In genomic region chr12:40614923-40615322, GRCh38 we compare ENCODE assay signal across 17 cellular contexts.
DNase-seq lines count a peak whose midpoint lies in the region; ATAC-seq lines count a peak whose summit lies in the region.
"Had no signal": no experiment of that assay in that cellular context is flagged by ENCODE, and none has a peak within 500 bp of the region (broad histone marks: within the 10 kb centered on the region; RNA-seq: fewer than 3 reads in every experiment).

No MANE protein-coding gene starts in this region.

- peak in 1 of 2 donors; percentile 20 for ATAC-seq in activated T-cell treated with anti-CD3 and anti-CD28 coated beads, Interleukin-2, amount 50 U/mL, for 72 hours (replicated peaks in 1 of 2)
- ATAC-seq in HG02678 (IDR thresholded peaks at IDR 0.05; ENCODE audit: unreplicated experiment) (peak; percentile 60), HG03521 (IDR thresholded peaks at IDR 0.05; ENCODE audit: unreplicated experiment) (peak; percentile 52), HG03139 (IDR thresholded peaks at IDR 0.05; ENCODE audit: unreplicated experiment) (no peak)
- peak; percentile 85 to 89 for ATAC-seq in stimulated activated naive B cell treated with anti-CD40 and anti-IgM and Interleukin-4, amounts not matched to agents 10 μg/mL and 1 μg/mL and 100 μg/mL, for 72 hours (replicated peaks)
- ATAC-seq in effector memory CD8-positive, alpha-beta T cell (replicated peaks): no peak
- ATAC-seq: A549 had no signal

- peaks cover 0 to 4% of the 10 kb centered on the region in 2 donors for H3K36me3 Mint-ChIP-seq in activated T-cell treated with anti-CD3 and anti-CD28 coated beads, Interleukin-2, amount 50 U/mL, for 72 hours (ENCODE audit: insufficient read depth in 2 of 2)
- H3K36me3 Mint-ChIP-seq in activated T-cell treated with anti-CD3 and anti-CD28 coated beads, Interleukin-2, amount 50 U/mL, for 24 hours (ENCODE audit: low read depth): no peaks in the 10 kb centered on the region
- no peaks in the 10 kb centered on the region for H3K36me3 Mint-ChIP-seq in stimulated activated naive B cell treated with anti-CD40 and anti-IgM and Interleukin-4, amounts not matched to agents 10 μg/mL and 1 μg/mL and 100 μg/mL, for 72 hours
- H3K36me3 Mint-ChIP-seq in effector memory CD8-positive, alpha-beta T cell (ENCODE audit: insufficient read depth): no peaks in the 10 kb centered on the region
- H3K36me3 Mint-ChIP-seq: brain had no signal

- no peaks in the 10 kb centered on the region for H3K27me3 Mint-ChIP-seq in activated T-cell treated with anti-CD3 and anti-CD28 coated beads, Interleukin-2, amount 50 U/mL, for 72 hours (ENCODE audit: low read depth)
- no peaks in the 10 kb centered on the region for H3K27me3 Mint-ChIP-seq in activated T-cell treated with anti-CD3 and anti-CD28 coated beads, Interleukin-2, amount 50 U/mL, for 24 hours
- peaks cover 0 to 4% of the 10 kb centered on the region in 2 donors for H3K27me3 Mint-ChIP-seq in stimulated activated naive B cell treated with anti-CD40 and anti-IgM and Interleukin-4, amounts not matched to agents 10 μg/mL and 1 μg/mL and 100 μg/mL, for 72 hours
- no peaks in the 10 kb centered on the region for H3K27me3 Mint-ChIP-seq in effector memory CD8-positive, alpha-beta T cell

- DNase-seq in activated T-cell treated with anti-CD3 and anti-CD28 coated beads, Interleukin-2, amount 50 U/mL, for 72 hours: peak; percentile 4 to 6
- DNase-seq in activated T-cell treated with anti-CD3 and anti-CD28 coated beads, Interleukin-2, amount 50 U/mL, for 24 hours: no peak
- DNase-seq in stimulated activated naive B cell treated with anti-CD40 and anti-IgM and Interleukin-4, amounts not matched to agents 10 μg/mL and 1 μg/mL and 100 μg/mL, for 72 hours: peak; percentile 21
- no peak for DNase-seq in activated CD8-positive, alpha-beta memory T cell treated with anti-CD3 and anti-CD28 coated beads for 24 hours
- DNase-seq in effector memory CD8-positive, alpha-beta T cell: no peak
- DNase-seq: activated gamma-delta T cell treated with Interleukin-2 at 50 U/mL for 16 hours; COR-L47; endodermal cell; GDM1; MM.1S; stimulated activated CD4-positive, alpha-beta T cell treated with anti-CD3 and anti-CD28 coated beads, Interleukin-1b, Interleukin-23, amount 100 ng/mL, for 48 hours had no signal

- H3K4me3 Mint-ChIP-seq in activated T-cell treated with anti-CD3 and anti-CD28 coated beads, Interleukin-2, amount 50 U/mL, for 72 hours: no peak overlapping the region
- H3K4me3 Mint-ChIP-seq in activated T-cell treated with anti-CD3 and anti-CD28 coated beads, Interleukin-2, amount 50 U/mL, for 24 hours: no peak overlapping the region
- H3K4me3 Mint-ChIP-seq in stimulated activated naive B cell treated with anti-CD40 and anti-IgM and Interleukin-4, amounts not matched to agents 10 μg/mL and 1 μg/mL and 100 μg/mL, for 72 hours: no peak overlapping the region
- H3K4me3 Mint-ChIP-seq in effector memory CD8-positive, alpha-beta T cell: no peak overlapping the region
- H3K4me3 Mint-ChIP-seq: brain, endodermal cell had no signal

- no peak overlapping the region for H3K27ac Mint-ChIP-seq in activated T-cell treated with anti-CD3 and anti-CD28 coated beads, Interleukin-2, amount 50 U/mL, for 72 hours
- H3K27ac Mint-ChIP-seq in activated T-cell treated with anti-CD3 and anti-CD28 coated beads, Interleukin-2, amount 50 U/mL, for 24 hours: no peak overlapping the region
- no peak overlapping the region for H3K27ac Mint-ChIP-seq in stimulated activated naive B cell treated with anti-CD40 and anti-IgM and Interleukin-4, amounts not matched to agents 10 μg/mL and 1 μg/mL and 100 μg/mL, for 72 hours
- no peak overlapping the region for H3K27ac Mint-ChIP-seq in effector memory CD8-positive, alpha-beta T cell
- H3K27ac Mint-ChIP-seq: brain, endodermal cell, progenitor cell of endocrine pancreas had no signal

- H3K9me3 Mint-ChIP-seq in activated T-cell treated with anti-CD3 and anti-CD28 coated beads, Interleukin-2, amount 50 U/mL, for 72 hours: peaks cover 6 to 7% of the 10 kb centered on the region in 2 donors
- H3K9me3 Mint-ChIP-seq in activated T-cell treated with anti-CD3 and anti-CD28 coated beads, Interleukin-2, amount 50 U/mL, for 24 hours: peaks cover 14% of the 10 kb centered on the region
- H3K9me3 Mint-ChIP-seq in stimulated activated naive B cell treated with anti-CD40 and anti-IgM and Interleukin-4, amounts not matched to agents 10 μg/mL and 1 μg/mL and 100 μg/mL, for 72 hours: peaks cover 0 to 1% of the 10 kb centered on the region in 2 donors
- peaks cover 9 to 16% of the 10 kb centered on the region in 2 donors for H3K9me3 Mint-ChIP-seq in effector memory CD8-positive, alpha-beta T cell
- H3K9me3 Mint-ChIP-seq: endodermal cell had no signal

- no peaks in the 10 kb centered on the region for H3K4me1 Mint-ChIP-seq in activated T-cell treated with anti-CD3 and anti-CD28 coated beads, Interleukin-2, amount 50 U/mL, for 72 hours (ENCODE audit: low read depth)
- H3K4me1 Mint-ChIP-seq in activated T-cell treated with anti-CD3 and anti-CD28 coated beads, Interleukin-2, amount 50 U/mL, for 24 hours (ENCODE audit: low read depth): peaks cover 2% of the 10 kb centered on the region
- peaks cover 3 to 6% of the 10 kb centered on the region in 2 donors for H3K4me1 Mint-ChIP-seq in stimulated activated naive B cell treated with anti-CD40 and anti-IgM and Interleukin-4, amounts not matched to agents 10 μg/mL and 1 μg/mL and 100 μg/mL, for 72 hours
- H3K4me1 Mint-ChIP-seq in effector memory CD8-positive, alpha-beta T cell (ENCODE audit: low read depth in 2 of 2): no peaks in the 10 kb centered on the region
- H3K4me1 Mint-ChIP-seq: brain, endodermal cell had no signal

Comparison
In these comparisons a context has a peak if more than half of its experiments do, and no peak if none do; other contexts are left out.
1. DNase-seq: peak in activated T-cell treated with anti-CD3 and anti-CD28 coated beads, Interleukin-2, amount 50 U/mL, for 72 hours (2 of 2) and stimulated activated naive B cell treated with anti-CD40 and anti-IgM and Interleukin-4, amounts not matched to agents 10 μg/mL and 1 μg/mL and 100 μg/mL, for 72 hours (single experiment); none in activated T-cell treated with anti-CD3 and anti-CD28 coated beads, Interleukin-2, amount 50 U/mL, for 24 hours (single experiment), activated CD8-positive, alpha-beta memory T cell treated with anti-CD3 and anti-CD28 coated beads for 24 hours (single experiment) and effector memory CD8-positive, alpha-beta T cell (0 of 3).
2. ATAC-seq: peak in HG02678 (single experiment), HG03521 (single experiment) and stimulated activated naive B cell treated with anti-CD40 and anti-IgM and Interleukin-4, amounts not matched to agents 10 μg/mL and 1 μg/mL and 100 μg/mL, for 72 hours (2 of 2); none in HG03139 (single experiment) and effector memory CD8-positive, alpha-beta T cell (single experiment).